Comparison of ENCODE assay signal across 12 cellular contexts in the genomic region with DNA sequence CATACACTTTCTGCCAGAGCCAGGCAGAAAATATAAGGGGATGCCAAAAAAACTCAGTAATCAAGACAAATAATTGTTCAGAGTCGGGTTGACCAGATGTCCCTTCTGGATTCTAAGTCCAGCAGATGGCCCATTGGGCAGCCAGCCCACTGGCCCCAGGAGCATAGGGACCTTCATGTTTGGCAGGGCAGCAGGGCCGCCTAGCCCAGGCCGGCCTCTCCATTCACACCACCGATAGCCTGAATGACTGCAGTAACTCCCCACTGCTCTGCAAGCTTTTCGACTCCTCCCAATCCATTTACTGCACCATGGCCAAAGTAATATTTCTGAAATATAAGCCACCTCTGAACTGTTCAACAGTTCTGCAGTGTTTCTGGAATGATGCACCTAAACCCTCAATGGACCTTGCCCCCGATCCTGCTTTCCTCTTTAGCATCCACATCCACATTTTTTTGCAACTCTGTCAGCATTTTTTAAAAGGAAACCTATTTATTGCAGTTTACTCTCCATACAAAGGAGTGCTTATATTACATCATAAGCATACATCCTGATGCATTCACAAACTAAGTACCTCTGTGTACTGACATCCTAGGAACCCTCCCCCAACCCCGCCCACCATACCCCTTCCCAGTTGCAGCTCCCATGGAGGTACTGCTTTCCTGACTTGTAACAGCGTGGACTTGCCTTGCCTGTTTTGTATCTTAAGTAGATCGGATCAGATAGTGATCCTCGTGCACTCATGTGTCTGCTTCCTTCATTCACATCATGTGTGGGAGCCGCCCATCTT. TPM values are rescaled to one million over a fixed set of nuclear protein-coding genes. Genes with fewer than 3 reads are reported as not detected.
DNase-seq lines count a peak whose midpoint lies in the region; ATAC-seq and TF ChIP-seq lines count a peak whose summit lies in the region.
"Had no signal": no experiment of that assay in that cellular context is flagged by ENCODE, and none has a peak within 500 bp of the region (broad histone marks: within the 10 kb centered on the region; RNA-seq: fewer than 3 reads in every experiment).

No MANE protein-coding gene starts in this region.

- peak overlapping the region; percentile 26 for H3K27ac Mint-ChIP-seq in nephron progenitor cell

- H3K36me3 Mint-ChIP-seq in nephron progenitor cell (ENCODE audit: low read depth) = peaks cover 4% of the 10 kb centered on the region

- no peaks in the 10 kb centered on the region for H3K36me3 ChIP-seq in ascending aorta

- no peaks in the 10 kb centered on the region for H3K27me3 ChIP-seq in ascending aorta

- H3K4me3 ChIP-seq in NB4 (ENCODE audit: low read depth, low read length) (no peak overlapping the region), ascending aorta (no peak overlapping the region)

- no peaks in the 10 kb centered on the region for H3K9me3 ChIP-seq in ascending aorta

- no peak for TF ChIP-seq POLR2A in NB4 (IDR thresholded peaks at IDR 0.05; ENCODE audit: extremely low read depth, insufficient read length)

- H3K27ac ChIP-seq in C4-2B (0 out of 2 replicates have a peak overlapping the region, but pooled peaks have one; percentile 16), ascending aorta (no peak overlapping the region)

- H3K4me1 Mint-ChIP-seq in nephron progenitor cell = peaks cover 65% of the 10 kb centered on the region

- no peaks in the 10 kb centered on the region for H3K9me3 Mint-ChIP-seq in nephron progenitor cell

- H3K4me1 ChIP-seq in ascending aorta = no peaks in the 10 kb centered on the region

- intact Hi-C loops in ascending aorta (cut with DNase I) = no loop called here

- DNase-seq in NB4 (ENCODE audit: low read depth) = peak; percentile 64
- DNase-seq in nephron progenitor cell = no peak
- DNase-seq in mucosa of gallbladder (ENCODE audit: low spot score) = no peak
- no peak for DNase-seq in ascending aorta (ENCODE audit: low spot score in 2 of 2)
- no peak for DNase-seq in LoVo (ENCODE audit: low spot score)
- DNase-seq in NCI-H2107 (lab: John Stamatoyannopoulos, UW) = no peak
- DNase-seq: activated CD4-positive, CD25-positive, alpha-beta regulatory T cell treated with anti-CD3 and anti-CD28 coated beads, Interleukin-2, amount 50 U/mL, for 72 hours; Calu3; islet precursor cell; NCI-H1417 treated with DMSO at 0.1 percent for 48 hours had no signal

- H3K4me3 Mint-ChIP-seq in nephron progenitor cell = no peak overlapping the region

- no peaks in the 10 kb centered on the region for H3K27me3 Mint-ChIP-seq in nephron progenitor cell (ENCODE audit: low read depth, poor library complexity)

- TF ChIP-seq CTCF in C4-2B (conservative IDR thresholded peaks at IDR 0.05) (no peak), NB4 (IDR thresholded peaks at IDR 0.05; ENCODE audit: low read depth, low read length) (no peak), nephron progenitor cell (IDR thresholded peaks at IDR 0.05) (no peak), ascending aorta (IDR thresholded peaks at IDR 0.05) (no peak)

- peak; percentile 63 for ATAC-seq in esophagus mucosa

RNA-seq across cellular contexts. Expression of a gene that starts 46.3 kb away (rescaled TPM):
- total RNA-seq in esophagus mucosa = 9.2 TPM
- 14.5 TPM for total RNA-seq in mucosa of gallbladder
- total RNA-seq in ascending aorta = 7.5 TPM
